1 cellular context compared by ENCODE assay signal in genomic region chr1:174890024-174890423, GRCh38.
TF ChIP-seq lines count a peak whose summit lies in the region.

No MANE protein-coding gene starts in this region.

TF ChIP-seq in K562, 482 proteins besides CTCF, POLR2A, EP300 and RAD21 (continued from another document and continues in another):
- no peak for TF ChIP-seq CHD1 (IDR thresholded peaks at IDR 0.05; ENCODE audit: low read length)
- TF ChIP-seq TAL1 (IDR thresholded peaks at IDR 0.05): no peak
- TF ChIP-seq ELF4 (CRISPR knock-in tag; IDR thresholded peaks at IDR 0.05): no peak
- TF ChIP-seq POLR3G (IDR thresholded peaks at IDR 0.05; ENCODE audit: extremely low read depth, insufficient read length, insufficient replicate concordance): no peak
- TF ChIP-seq FOS (IDR thresholded peaks at IDR 0.05; ENCODE audit: extremely low read depth, insufficient read length): peak; percentile 7
- peak; percentile 53; the same call in 1 of the 2 replicates for TF ChIP-seq DPF2 (IDR thresholded peaks at IDR 0.05)
- no peak for TF ChIP-seq ZNF512 (tag; IDR thresholded peaks at IDR 0.05)
- no peak for TF ChIP-seq ZNF124 (CRISPR knock-in tag; IDR thresholded peaks at IDR 0.05)
- TF ChIP-seq ILF3 (IDR thresholded peaks at IDR 0.05; ENCODE audit: borderline replicate concordance): no peak
- no peak for TF ChIP-seq DLX4 (CRISPR knock-in tag; IDR thresholded peaks at IDR 0.05)
- TF ChIP-seq ZNF277 (CRISPR knock-in tag; IDR thresholded peaks at IDR 0.05; ENCODE audit: borderline replicate concordance): no peak
- no peak for TF ChIP-seq ZNF780A (CRISPR knock-in tag; IDR thresholded peaks at IDR 0.05)
- no peak for TF ChIP-seq NFIC (IDR thresholded peaks at IDR 0.05)
- no peak for TF ChIP-seq STAT5A (IDR thresholded peaks at IDR 0.05; ENCODE audit: borderline replicate concordance, low read length)
- no peak for TF ChIP-seq TCF15 (CRISPR knock-in tag; IDR thresholded peaks at IDR 0.05)
- TF ChIP-seq PHF20 (IDR thresholded peaks at IDR 0.05; ENCODE audit: partially characterized antibody): no peak
- no peak for TF ChIP-seq CHAMP1 (IDR thresholded peaks at IDR 0.05)
- TF ChIP-seq ZNF436 (CRISPR knock-in tag; IDR thresholded peaks at IDR 0.05): no peak
- no peak for TF ChIP-seq BCLAF1 (IDR thresholded peaks at IDR 0.05; ENCODE audit: borderline replicate concordance in 1 of 2, control insufficient read depth in 1 of 2, low read depth in 2 of 2, low read length in 1 of 2)
- TF ChIP-seq SMARCA4 (IDR thresholded peaks at IDR 0.05): peak; percentile 37; the same call in 1 of the 2 replicates
- TF ChIP-seq ARID2 (IDR thresholded peaks at IDR 0.05): no peak
- TF ChIP-seq ZNF57 (CRISPR knock-in tag; IDR thresholded peaks at IDR 0.05): no peak
- no peak for TF ChIP-seq HES1 (IDR thresholded peaks at IDR 0.05; ENCODE audit: low read depth)
- no peak for TF ChIP-seq ZNF507 (tag; conservative IDR thresholded peaks at IDR 0.05)
- no peak for TF ChIP-seq RUNX1 (IDR thresholded peaks at IDR 0.05; ENCODE audit: low read depth)
- peak; percentile 44; the same call in 1 of the 2 replicates for TF ChIP-seq ATF3 (IDR thresholded peaks at IDR 0.05)
- TF ChIP-seq ATF3 (CRISPR knock-in tag; conservative IDR thresholded peaks at IDR 0.05): no peak
- TF ChIP-seq CTBP1 (IDR thresholded peaks at IDR 0.05; ENCODE audit: borderline replicate concordance): 0 out of 2 replicates have a peak, but pooled peaks have one; percentile 21
- no peak for TF ChIP-seq WHSC1 (IDR thresholded peaks at IDR 0.05; ENCODE audit: low read length)
- TF ChIP-seq E2F3 (CRISPR knock-in tag; IDR thresholded peaks at IDR 0.05): no peak
- TF ChIP-seq KLF6 (CRISPR knock-in tag; IDR thresholded peaks at IDR 0.05; ENCODE audit: borderline replicate concordance): no peak
- TF ChIP-seq ZNF778 (CRISPR knock-in tag; IDR thresholded peaks at IDR 0.05): no peak
- TF ChIP-seq MBD1 (CRISPR knock-in tag; IDR thresholded peaks at IDR 0.05): no peak
- no peak for TF ChIP-seq THRB (CRISPR knock-in tag; conservative IDR thresholded peaks at IDR 0.05)
- TF ChIP-seq NR4A1 (CRISPR knock-in tag; IDR thresholded peaks at IDR 0.05): no peak
- no peak for TF ChIP-seq NR4A1 (tag; IDR thresholded peaks at IDR 0.05)
- TF ChIP-seq UBTF (IDR thresholded peaks at IDR 0.05; ENCODE audit: borderline replicate concordance in 1 of 2, low read depth in 2 of 2, low read length in 2 of 2): no peak
- no peak for TF ChIP-seq CREBBP (IDR thresholded peaks at IDR 0.05; ENCODE audit: low read depth, low read length)
- TF ChIP-seq TFAP4 (CRISPR knock-in tag; IDR thresholded peaks at IDR 0.05; ENCODE audit: borderline replicate concordance): no peak
- no peak for TF ChIP-seq POLR2AphosphoS2 (IDR thresholded peaks at IDR 0.05; ENCODE audit: low read length)
- TF ChIP-seq HIVEP1 (CRISPR knock-in tag; IDR thresholded peaks at IDR 0.05): no peak
- TF ChIP-seq POU5F1 (IDR thresholded peaks at IDR 0.05; ENCODE audit: borderline replicate concordance, low read depth, low read length, partially characterized antibody): no peak
- TF ChIP-seq GTF3C2 (IDR thresholded peaks at IDR 0.05; ENCODE audit: borderline replicate concordance, extremely low read depth, insufficient read length): no peak
